Comparison of ENCODE assay signal across 22 cellular contexts in the genomic region with DNA sequence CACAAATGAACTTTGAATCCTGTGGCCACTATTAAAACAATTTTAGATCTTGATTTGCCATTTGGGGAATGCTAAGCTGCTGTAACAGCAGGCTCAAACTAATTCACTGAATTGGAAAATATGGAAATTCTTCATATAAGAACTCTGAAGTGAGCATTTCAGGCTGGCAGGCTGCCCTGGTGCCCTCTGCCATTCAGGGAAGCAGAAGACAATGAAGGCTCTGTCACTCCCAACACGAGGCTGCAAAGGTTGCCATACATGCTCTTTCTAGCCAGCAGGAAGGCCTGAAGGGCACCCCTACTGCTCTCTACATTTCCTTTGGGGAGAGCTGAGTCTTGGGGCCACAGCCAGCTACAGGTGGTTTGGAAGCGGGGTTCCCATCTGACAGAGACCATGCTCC.
"Had no signal": no experiment of that assay in that cellular context is flagged by ENCODE, and none has a peak within 500 bp of the region (broad histone marks: within the 10 kb centered on the region; RNA-seq: fewer than 3 reads in every experiment).

No MANE protein-coding gene starts in this region.

- DNase-seq: immature natural killer cell; kidney; left colon; left lung; naive B cell; natural killer cell; ovary; spleen; stimulated activated naive CD4-positive, alpha-beta T cell; tibial artery; uterus had no signal

- H3K4me1 Mint-ChIP-seq: immature natural killer cell; naive B cell; natural killer cell; stimulated activated effector memory CD8-positive, alpha-beta T cell treated with anti-CD3 and anti-CD28 coated beads, Interleukin-12 subunit alpha, Interleukin-12 subunit beta, amount 100 ng/mL, for 72 hours had no signal

- H3K27me3 Mint-ChIP-seq: naive B cell; stimulated activated naive CD8-positive, alpha-beta T cell treated with anti-CD3 and anti-CD28 coated beads, Interleukin-15, Interleukin-2, amounts not matched to agents 100 ng/mL and 50 ng/mL, for 24 hours had no signal

- H3K36me3 Mint-ChIP-seq: immature natural killer cell; mesothelial cell of epicardium; naive B cell; natural killer cell; stimulated activated effector memory CD8-positive, alpha-beta T cell treated with anti-CD3 and anti-CD28 coated beads, Interleukin-12 subunit alpha, Interleukin-12 subunit beta, amount 100 ng/mL, for 72 hours; type B pancreatic cell had no signal

- H3K27ac Mint-ChIP-seq: immature natural killer cell; mesothelial cell of epicardium; naive B cell; natural killer cell; nephron progenitor cell; progenitor cell of endocrine pancreas; stimulated activated effector memory CD8-positive, alpha-beta T cell treated with anti-CD3 and anti-CD28 coated beads, Interleukin-12 subunit alpha, Interleukin-12 subunit beta, amount 100 ng/mL, for 72 hours; stimulated activated naive CD8-positive, alpha-beta T cell treated with anti-CD3 and anti-CD28 coated beads, Interleukin-15, Interleukin-2, amounts not matched to agents 100 ng/mL and 50 ng/mL, for 24 hours had no signal

- H3K9me3 ChIP-seq: left lung, ovary, right atrium auricular region, right lobe of liver, suprapubic skin, thoracic aorta, tibial artery, uterus had no signal

- H3K27ac ChIP-seq: left lung, ovary, right atrium auricular region, right lobe of liver, suprapubic skin, thoracic aorta, tibial artery, uterus had no signal

- H3K36me3 ChIP-seq: left lung, ovary, right atrium auricular region, right lobe of liver, spleen, suprapubic skin, thoracic aorta, tibial artery, uterus had no signal

- H3K9me3 Mint-ChIP-seq: mesothelial cell of epicardium, nephron progenitor cell had no signal

- H3K4me1 ChIP-seq: left lung, right atrium auricular region, right lobe of liver, spleen, suprapubic skin, tibial artery, uterus had no signal

- H3K4me3 ChIP-seq: left lung, lung, ovary, right atrium auricular region, right lobe of liver, spleen, suprapubic skin, thoracic aorta, tibial artery, uterus had no signal

- H3K27me3 ChIP-seq: left lung, ovary, right atrium auricular region, right lobe of liver, spleen, suprapubic skin, tibial artery, uterus had no signal

- H3K4me3 Mint-ChIP-seq: immature natural killer cell; mesothelial cell of epicardium; natural killer cell; nephron progenitor cell; stimulated activated effector memory CD8-positive, alpha-beta T cell treated with anti-CD3 and anti-CD28 coated beads, Interleukin-12 subunit alpha, Interleukin-12 subunit beta, amount 100 ng/mL, for 72 hours; stimulated activated naive CD8-positive, alpha-beta T cell treated with anti-CD3 and anti-CD28 coated beads, Interleukin-15, Interleukin-2, amounts not matched to agents 100 ng/mL and 50 ng/mL, for 24 hours; type B pancreatic cell had no signal
